16 cellular contexts compared by ENCODE assay signal in genomic region chr12:84512751-84513150, GRCh38.
DNase-seq lines count a peak whose midpoint lies in the region; ATAC-seq and TF ChIP-seq lines count a peak whose summit lies in the region.
"Had no signal": no experiment of that assay in that cellular context is flagged by ENCODE, and none has a peak within 500 bp of the region (broad histone marks: within the 10 kb centered on the region; RNA-seq: fewer than 3 reads in every experiment).

No MANE protein-coding gene starts in this region.

- BruUV-seq in PC-3 (replicated peaks; lab: Mats Ljungman, UMichigan) = no TSS peak

- POLR2A ChIA-PET in PC-3 (lab: Charles Lee; ENCODE audit: unreplicated experiment) = no interaction called here

- H2AFZ ChIP-seq in PC-3 (ENCODE audit: low read length) = peak overlapping the region; percentile 37; the same call in 1 of the 2 replicates

- CTCF ChIA-PET in PC-3 (lab: Charles Lee) = no interaction called here

- no peaks in the 10 kb centered on the region for H3K9me2 ChIP-seq in PC-3 (replicated peaks; ENCODE audit: low read length)

- no peaks in the 10 kb centered on the region for H3K36me3 ChIP-seq in PC-3 (ENCODE audit: low read depth, low read length)
- H3K36me3 ChIP-seq: BLaER1, HAP-1 had no signal

- H3K79me2 ChIP-seq in PC-3 (ENCODE audit: low read length) = no peaks in the 10 kb centered on the region

- H3K4me3 ChIP-seq in PC-3 (ENCODE audit: low read length) (no peak overlapping the region), choroid plexus epithelial cell (ENCODE audit: low read depth, low read length) (no peak overlapping the region), fibroblast of mammary gland (ENCODE audit: control insufficient read depth, low read depth, low read length) (no peak overlapping the region)
- H3K4me3 ChIP-seq: BLaER1, HAP-1 had no signal

- H3F3A ChIP-seq in PC-3 (ENCODE audit: low read length, unreplicated experiment) = no peaks in the 10 kb centered on the region

- H3K4me1 ChIP-seq in PC-3 (ENCODE audit: insufficient read depth, low read length) = peaks cover 25% of the 10 kb centered on the region
- H3K4me1 ChIP-seq: BLaER1, HAP-1 had no signal

- intact Hi-C loops in PC-3 (cut with micrococcal nuclease) = loop anchor here (5.0 kb wide), 1 partner anchor 75 kb away; no protein-coding TSS in a partner anchor

- peak overlapping the region; percentile 39 for H3K27ac ChIP-seq in PC-3 (ENCODE audit: low read length)
- H3K27ac ChIP-seq: BLaER1, HL-60 had no signal

- ATAC-seq in PC-3 (peak; percentile 56), GM19452 (IDR thresholded peaks at IDR 0.05; ENCODE audit: unreplicated experiment) (no peak)

- peak; percentile 11 for DNase-seq in EH (ENCODE audit: low read depth)
- peak; percentile 44 for DNase-seq in PC-3
- DNase-seq in choroid plexus epithelial cell (ENCODE audit: low read depth) = peak; percentile 18
- DNase-seq in fibroblast of mammary gland (ENCODE audit: low read depth) = peak; percentile 34
- DNase-seq in HuH-7.5 (ENCODE audit: low spot score) = no peak
- DNase-seq in stimulated activated CD4-positive, alpha-beta T cell treated with anti-CD3 and anti-CD28 coated beads, Interleukin-1b, Interleukin-23, amount 100 ng/mL, for 48 hours = no peak
- no peak for DNase-seq in activated effector memory CD4-positive, alpha-beta T cell treated with Interleukin-2 at 50 U/mL for 16 hours
- DNase-seq: CD8-positive, alpha-beta memory T cell; EL; HFFc6; IMR-90; KBM-7 had no signal

- H4K20me1 ChIP-seq in PC-3 (ENCODE audit: low read length) = no peaks in the 10 kb centered on the region
- H4K20me1 ChIP-seq: BLaER1 had no signal

- no peaks in the 10 kb centered on the region for H3K9me3 ChIP-seq in PC-3 (ENCODE audit: low read length)
- H3K9me3 ChIP-seq: BLaER1, HAP-1 had no signal

- peak overlapping the region; percentile 32 for H3K4me2 ChIP-seq in PC-3 (ENCODE audit: low read length)
- H3K4me2 ChIP-seq: BLaER1 had no signal

- TF ChIP-seq CTCF in PC-3 (conservative IDR thresholded peaks at IDR 0.05; ENCODE audit: low read depth, low read length) (no peak), choroid plexus epithelial cell (conservative IDR thresholded peaks at IDR 0.05; ENCODE audit: low read depth, low read length) (no peak), fibroblast of mammary gland (conservative IDR thresholded peaks at IDR 0.05; ENCODE audit: control insufficient read depth, insufficient read depth, low read depth, low read length) (no peak)

- no peak overlapping the region for H3K9ac ChIP-seq in PC-3 (ENCODE audit: low read length)
- H3K9ac ChIP-seq: BLaER1 had no signal

- H3K27me3 ChIP-seq in PC-3 (ENCODE audit: low read length) = no peaks in the 10 kb centered on the region
- H3K27me3 ChIP-seq: BLaER1 had no signal

Comparison
In these comparisons a context has a peak if more than half of its experiments do, and no peak if none do; other contexts are left out.
1. DNase-seq: peak in EH (single experiment), PC-3 (single experiment), choroid plexus epithelial cell (single experiment) and fibroblast of mammary gland (single experiment); none in HuH-7.5 (single experiment), stimulated activated CD4-positive, alpha-beta T cell treated with anti-CD3 and anti-CD28 coated beads, Interleukin-1b, Interleukin-23, amount 100 ng/mL, for 48 hours (single experiment) and activated effector memory CD4-positive, alpha-beta T cell treated with Interleukin-2 at 50 U/mL for 16 hours (single experiment).